1 cellular context compared by ENCODE assay signal in the genomic region with DNA sequence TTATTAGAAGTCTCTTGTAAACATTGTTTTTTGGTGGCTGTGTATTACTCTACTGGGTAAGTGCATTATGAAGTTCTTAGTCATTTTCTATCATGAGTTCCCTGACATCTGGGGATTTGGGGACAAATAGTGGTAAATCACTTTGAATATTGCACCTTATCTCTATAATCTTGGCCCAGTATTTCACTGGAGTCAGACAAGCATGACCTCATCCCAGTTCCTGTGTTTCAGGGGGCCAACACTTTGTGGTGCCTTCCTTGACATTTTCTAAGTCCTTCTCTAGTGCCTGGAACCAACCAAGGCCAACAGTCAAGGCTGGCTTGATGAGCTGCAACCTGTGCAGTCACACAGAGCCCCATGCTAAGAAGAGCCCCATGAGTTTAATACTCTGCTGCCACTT.
TF ChIP-seq lines count a peak whose summit lies in the region.

No MANE protein-coding gene starts in this region.

TF ChIP-seq in SK-N-SH, 30 proteins besides CTCF, POLR2A, EP300 and RAD21 (continued from another document):
- no peak for TF ChIP-seq POLR2AphosphoS5 (IDR thresholded peaks at IDR 0.05; ENCODE audit: low read depth, low read length)
